Comparison of ENCODE assay signal across 16 cellular contexts in genomic region chr11:107337917-107338316, GRCh38.
DNase-seq lines count a peak whose midpoint lies in the region; ATAC-seq and TF ChIP-seq lines count a peak whose summit lies in the region.
"Had no signal": no experiment of that assay in that cellular context is flagged by ENCODE, and none has a peak within 500 bp of the region (broad histone marks: within the 10 kb centered on the region; RNA-seq: fewer than 3 reads in every experiment).

No MANE protein-coding gene starts in this region.

- H3K4me1 Mint-ChIP-seq in naive B cell: peaks cover 14 to 23% (median 16%) of the 10 kb centered on the region in 3 donors
- H3K4me1 Mint-ChIP-seq: central memory CD8-positive, alpha-beta T cell had no signal

- no peaks in the 10 kb centered on the region for H3K27me3 ChIP-seq in vagina
- H3K27me3 ChIP-seq: neutrophil had no signal

- peaks cover 10 to 32% of the 10 kb centered on the region in 2 donors for H3K36me3 Mint-ChIP-seq in naive B cell

- H3K27ac Mint-ChIP-seq in naive B cell: peak overlapping the region in 3 of 6 donors; percentile 57 to 91 (median 64)

- H3K9me3 ChIP-seq in vagina: no peaks in the 10 kb centered on the region
- H3K9me3 ChIP-seq: neutrophil had no signal

- no peaks in the 10 kb centered on the region for H3K4me1 ChIP-seq in vagina

- H3K9me3 Mint-ChIP-seq in naive B cell: peaks cover 0 to 5% (median 0%) of the 10 kb centered on the region in 7 donors
- H3K9me3 Mint-ChIP-seq: CD4-positive, CD25-positive, alpha-beta regulatory T cell; central memory CD8-positive, alpha-beta T cell had no signal

- DNase-seq in naive B cell (peak; percentile 3), vagina (ENCODE audit: extremely low spot score in 2 of 2) (no peak), HCEC 1CT (no peak), posterior cingulate gyrus (no peak)
- DNase-seq: activated CD4-positive, CD25-positive, alpha-beta regulatory T cell treated with anti-CD3 and anti-CD28 coated beads, Interleukin-2, amount 50 U/mL, for 72 hours; CD4-positive, CD25-positive, alpha-beta regulatory T cell; H7; KBM-7; NCI-H146; NCI-H510A; stimulated activated naive CD8-positive, alpha-beta T cell treated with anti-CD3 and anti-CD28 coated beads, Interleukin-15, Interleukin-2, amounts not matched to agents 100 U/mL and 50 U/mL, for 24 hours had no signal

- no peak overlapping the region for H3K4me3 ChIP-seq in vagina

- H3K36me3 ChIP-seq in vagina: no peaks in the 10 kb centered on the region
- H3K36me3 ChIP-seq: neutrophil had no signal

- no peaks in the 10 kb centered on the region for H3K27me3 Mint-ChIP-seq in naive B cell
- H3K27me3 Mint-ChIP-seq: CD4-positive, CD25-positive, alpha-beta regulatory T cell; central memory CD8-positive, alpha-beta T cell had no signal

- intact Hi-C loops in vagina (cut with DNase I) (no loop called here), posterior cingulate gyrus (cut with DNase I) (no loop called here)

- no peak overlapping the region for H3K4me3 Mint-ChIP-seq in naive B cell
- H3K4me3 Mint-ChIP-seq: CD4-positive, CD25-positive, alpha-beta regulatory T cell; central memory CD8-positive, alpha-beta T cell had no signal

- ATAC-seq in GM19043 (IDR thresholded peaks at IDR 0.05; ENCODE audit: low read depth, unreplicated experiment) (peak; percentile 73), GM21723 (IDR thresholded peaks at IDR 0.05; ENCODE audit: unreplicated experiment) (peak; percentile 72), HG03354 (IDR thresholded peaks at IDR 0.05; ENCODE audit: poor library complexity, severe bottlenecking, unreplicated experiment) (peak; percentile 84), naive B cell (ENCODE audit: low read depth in 2 of 2) (peak; percentile 45 to 66)
- ATAC-seq: stimulated activated naive CD8-positive, alpha-beta T cell treated with anti-CD3 and anti-CD28 coated beads, Interleukin-15, Interleukin-2, amounts not matched to agents 100 U/mL and 50 U/mL, for 24 hours had no signal

- no peak for TF ChIP-seq CTCF in vagina (IDR thresholded peaks at IDR 0.05)

- no peak overlapping the region for H3K27ac ChIP-seq in vagina
- H3K27ac ChIP-seq: neutrophil had no signal

- TF ChIP-seq POLR2A in vagina (IDR thresholded peaks at IDR 0.05): no peak
